Comparison of ENCODE assay signal across 24 cellular contexts in genomic region chr3:25191703-25192102, GRCh38.
"Had no signal": no experiment of that assay in that cellular context is flagged by ENCODE, and none has a peak within 500 bp of the region (broad histone marks: within the 10 kb centered on the region; RNA-seq: fewer than 3 reads in every experiment).

No MANE protein-coding gene starts in this region.

- H2AFZ ChIP-seq: parathyroid adenoma had no signal

- H3K36me3 Mint-ChIP-seq: naive B cell had no signal

- H3K27me3 ChIP-seq: dorsolateral prefrontal cortex, right atrium auricular region, testis, transverse colon had no signal

- H3K9ac ChIP-seq: parathyroid adenoma had no signal

- DNase-seq: activated CD4-positive, alpha-beta T cell treated with anti-CD3 and anti-CD28 coated beads for 4 hours; activated CD4-positive, alpha-beta T cell treated with anti-CD3 and anti-CD28 coated beads, Interleukin-2, amount 50 U/mL, for 4 hours; activated gamma-delta T cell; activated naive CD4-positive, alpha-beta T cell treated with anti-CD3 and anti-CD28 coated beads, Interleukin-2, amount 50 U/mL, for 16 hours; activated T-cell treated with anti-CD3 and anti-CD28 coated beads for 4 hours; amygdala; dorsolateral prefrontal cortex; effector memory CD4-positive, alpha-beta T cell; kidney glomerular epithelial cell; left ventricle myocardium inferior; naive B cell; nucleus accumbens; psoas muscle; stimulated activated CD4-positive, alpha-beta T cell treated with anti-CD3 and anti-CD28 coated beads, Interleukin-2, amount 100 ng/mL, for 48 hours; stimulated activated naive CD8-positive, alpha-beta T cell treated with anti-CD3 and anti-CD28 coated beads, Interleukin-15, Interleukin-2, amounts not matched to agents 100 U/mL and 50 U/mL, for 24 hours; testis; transverse colon had no signal

- H3K4me1 ChIP-seq: parathyroid adenoma, psoas muscle, right atrium auricular region, testis, transverse colon had no signal

- H3K27me3 Mint-ChIP-seq: naive B cell had no signal

- H3K4me3 ChIP-seq: coronary artery, dorsolateral prefrontal cortex, left ventricle myocardium inferior, lung, psoas muscle, right atrium auricular region, testis, transverse colon had no signal

- ATAC-seq: psoas muscle; stimulated activated naive CD8-positive, alpha-beta T cell treated with anti-CD3 and anti-CD28 coated beads, Interleukin-15, Interleukin-2, amounts not matched to agents 100 U/mL and 50 U/mL, for 24 hours had no signal

- H3K4me1 Mint-ChIP-seq: naive B cell had no signal

- H3K27ac ChIP-seq: coronary artery, dorsolateral prefrontal cortex, left ventricle myocardium inferior, parathyroid adenoma, psoas muscle, right atrium auricular region, testis, transverse colon, VCaP had no signal

- H3K27ac Mint-ChIP-seq: naive B cell had no signal

- H3K9me3 ChIP-seq: psoas muscle, right atrium auricular region, testis, transverse colon had no signal

- H3K79me2 ChIP-seq: parathyroid adenoma had no signal

- FAIRE-seq: frontal cortex, urothelium cell line had no signal

- H3K4me3 Mint-ChIP-seq: naive B cell had no signal

- H3K36me3 ChIP-seq: left ventricle myocardium inferior, right atrium auricular region, transverse colon had no signal
